Comparison of ENCODE assay signal across 31 cellular contexts in the genomic region with DNA sequence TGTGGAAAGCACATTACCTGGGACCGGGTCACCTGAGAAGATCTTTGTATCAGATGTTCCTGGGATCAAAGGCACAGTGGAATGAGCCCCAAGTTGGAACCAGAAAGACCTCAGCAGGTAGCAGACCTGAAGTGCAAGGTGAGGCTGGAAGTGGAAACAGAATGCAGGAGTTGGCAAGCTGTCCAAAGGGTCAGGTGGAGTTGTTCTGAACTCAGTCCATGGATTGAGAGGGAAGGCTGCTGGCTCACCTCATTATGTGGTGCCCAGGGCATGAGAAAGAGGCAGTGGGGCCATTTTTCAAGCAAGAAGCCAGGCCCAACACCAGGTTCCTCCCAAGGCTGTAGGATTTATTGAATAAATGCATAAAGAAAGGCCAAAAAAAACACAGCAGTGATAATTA. TPM values are rescaled to one million over a fixed set of nuclear protein-coding genes. Genes with fewer than 3 reads are reported as not detected.
"Had no signal": no experiment of that assay in that cellular context is flagged by ENCODE, and none has a peak within 500 bp of the region (broad histone marks: within the 10 kb centered on the region; RNA-seq: fewer than 3 reads in every experiment).

No MANE protein-coding gene starts in this region.

- FAIRE-seq: islet of Langerhans, kidney, urothelium cell line had no signal

- H3K36me3 ChIP-seq: left ventricle myocardium inferior, right atrium auricular region, right lobe of liver, suprapubic skin, thoracic aorta, tibial artery, upper lobe of right lung had no signal

- H3K9me3 ChIP-seq: left ventricle myocardium inferior, mucosa of descending colon, right atrium auricular region, right lobe of liver, suprapubic skin, thoracic aorta, upper lobe of right lung had no signal

- H3K27ac Mint-ChIP-seq: immature natural killer cell; naive thymus-derived CD4-positive, alpha-beta T cell; natural killer cell treated with Interleukin-12 subunit alpha and Interleukin-12 subunit beta and Interleukin-15 and Interleukin-18, amount 100 ng/mL, for 72 hours; progenitor cell of endocrine pancreas; stimulated activated naive B cell treated with anti-CD40 and anti-IgM and Interleukin-4, amounts not matched to agents 10 μg/mL and 1 μg/mL and 100 μg/mL, for 72 hours had no signal

- H3K27ac ChIP-seq: left ventricle myocardium inferior, right atrium auricular region, right lobe of liver, suprapubic skin, thoracic aorta, tibial artery, upper lobe of right lung had no signal

- H3K36me3 Mint-ChIP-seq: immature natural killer cell; naive thymus-derived CD4-positive, alpha-beta T cell; natural killer cell treated with Interleukin-12 subunit alpha and Interleukin-12 subunit beta and Interleukin-15 and Interleukin-18, amount 100 ng/mL, for 72 hours; stimulated activated naive B cell treated with anti-CD40 and anti-IgM and Interleukin-4, amounts not matched to agents 10 μg/mL and 1 μg/mL and 100 μg/mL, for 72 hours had no signal

- H3K4me1 ChIP-seq: left ventricle myocardium inferior, right atrium auricular region, right lobe of liver, suprapubic skin, tibial artery, upper lobe of right lung had no signal

- H3K4me3 ChIP-seq: left ventricle myocardium inferior, lung, mucosa of descending colon, right atrium auricular region, right lobe of liver, suprapubic skin, thoracic aorta, tibial artery, upper lobe of right lung had no signal

- H3K4me3 Mint-ChIP-seq: immature natural killer cell; naive thymus-derived CD4-positive, alpha-beta T cell; natural killer cell treated with Interleukin-12 subunit alpha and Interleukin-12 subunit beta and Interleukin-15 and Interleukin-18, amount 100 ng/mL, for 72 hours; neural crest cell; stimulated activated naive B cell treated with anti-CD40 and anti-IgM and Interleukin-4, amounts not matched to agents 10 μg/mL and 1 μg/mL and 100 μg/mL, for 72 hours had no signal

- H3K4me1 Mint-ChIP-seq: immature natural killer cell; naive thymus-derived CD4-positive, alpha-beta T cell; neural crest cell; stimulated activated naive B cell treated with anti-CD40 and anti-IgM and Interleukin-4, amounts not matched to agents 10 μg/mL and 1 μg/mL and 100 μg/mL, for 72 hours had no signal

- H3K27me3 ChIP-seq: right atrium auricular region, right lobe of liver, suprapubic skin, upper lobe of right lung had no signal

- ATAC-seq: mucosa of descending colon; naive thymus-derived CD4-positive, alpha-beta T cell; natural killer cell treated with Interleukin-12 subunit alpha and Interleukin-12 subunit beta and Interleukin-15 and Interleukin-18, amount 100 ng/mL, for 72 hours; right lobe of liver; stimulated activated naive B cell treated with anti-CD40 and anti-IgM and Interleukin-4, amounts not matched to agents 10 μg/mL and 1 μg/mL and 100 μg/mL, for 72 hours; stimulated activated naive CD8-positive, alpha-beta T cell treated with anti-CD3 and anti-CD28 coated beads, Interleukin-15, Interleukin-2, amounts not matched to agents 100 U/mL and 50 U/mL, for 24 hours; upper lobe of right lung had no signal

- DNase-seq: hypothalamus; immature natural killer cell; kidney; left ventricle myocardium inferior; midbrain; mucosa of descending colon; naive thymus-derived CD4-positive, alpha-beta T cell; nucleus accumbens; right lobe of liver; stimulated activated CD4-positive, alpha-beta T cell treated with anti-CD3 and anti-CD28 coated beads, Interleukin-12 subunit alpha, Interleukin-12 subunit beta, amount 100 ng/mL, for 4 hours; stimulated activated CD4-positive, alpha-beta T cell treated with anti-CD3 and anti-CD28 coated beads, Interleukin-15, amount 100 ng/mL, for 24 hours; stimulated activated CD4-positive, alpha-beta T cell treated with anti-CD3 and anti-CD28 coated beads, Interleukin-2, amount 100 ng/mL, for 24 hours; stimulated activated CD4-positive, alpha-beta T cell treated with anti-CD3 and anti-CD28 coated beads, Interleukin-4, amount 100 ng/mL, for 1 hour; stimulated activated naive B cell treated with anti-CD40 and anti-IgM and Interleukin-4, amounts not matched to agents 10 μg/mL and 1 μg/mL and 100 μg/mL, for 72 hours; stimulated activated naive CD8-positive, alpha-beta T cell treated with anti-CD3 and anti-CD28 coated beads, Interleukin-15, Interleukin-2, amounts not matched to agents 100 U/mL and 50 U/mL, for 24 hours; tibial artery; upper lobe of right lung had no signal

- H3K9me3 Mint-ChIP-seq: immature natural killer cell; naive thymus-derived CD4-positive, alpha-beta T cell; natural killer cell treated with Interleukin-12 subunit alpha and Interleukin-12 subunit beta and Interleukin-15 and Interleukin-18, amount 100 ng/mL, for 72 hours; stimulated activated naive B cell treated with anti-CD40 and anti-IgM and Interleukin-4, amounts not matched to agents 10 μg/mL and 1 μg/mL and 100 μg/mL, for 72 hours had no signal

RNA-seq across cellular contexts. Expression of a gene that starts 49.3 kb away (rescaled TPM):
- total RNA-seq: left ventricle myocardium inferior; myocyte; naive thymus-derived CD4-positive, alpha-beta T cell; osteoblast; pulmonary artery endothelial cell; renal cortical epithelial cell; skeletal muscle tissue; thoracic aorta had no signal
- polyA plus RNA-seq: immature natural killer cell; naive thymus-derived CD4-positive, alpha-beta T cell had no signal
